ENCODE assay signal across 21 cellular contexts in genomic region chr18:75229437-75229836, GRCh38.
"Had no signal": no experiment of that assay in that cellular context is flagged by ENCODE, and none has a peak within 500 bp of the region (broad histone marks: within the 10 kb centered on the region; RNA-seq: fewer than 3 reads in every experiment).

No MANE protein-coding gene starts in this region.

- H3K4me3 ChIP-seq: colonic mucosa, heart right ventricle, thoracic aorta, upper lobe of left lung had no signal

- H3K27ac ChIP-seq: colonic mucosa, thoracic aorta, upper lobe of left lung had no signal

- H3K36me3 ChIP-seq: colonic mucosa, heart right ventricle, thoracic aorta, upper lobe of left lung had no signal

- H3K27me3 Mint-ChIP-seq: activated CD4-positive, alpha-beta T cell treated with anti-CD3 and anti-CD28 coated beads, Interleukin-2, amount 10 ng/mL, durations not matched to agents 24 days and 14 days; activated naive CD8-positive, alpha-beta T cell treated with anti-CD3 and anti-CD28 coated beads, Interleukin-2, amount 10 ng/mL, durations not matched to agents 7 days and 5 days; brain; stimulated activated naive CD8-positive, alpha-beta T cell treated with anti-CD3 and anti-CD28 coated beads, Interleukin-15, amount 100 ng/mL, for 72 hours had no signal

- ATAC-seq: esophagus mucosa; stimulated activated naive CD8-positive, alpha-beta T cell treated with anti-CD3 and anti-CD28 coated beads, Interleukin-15, amount 100 ng/mL, for 72 hours had no signal

- H3K27ac Mint-ChIP-seq: activated CD4-positive, alpha-beta T cell treated with anti-CD3 and anti-CD28 coated beads, Interleukin-2, amount 10 ng/mL, durations not matched to agents 24 days and 14 days; activated naive CD8-positive, alpha-beta T cell treated with anti-CD3 and anti-CD28 coated beads, Interleukin-2, amount 10 ng/mL, durations not matched to agents 7 days and 5 days; activated T-helper 1 cell treated with anti-CD3 and anti-CD28 coated beads, Interleukin-12 subunit alpha, Interleukin-12 subunit beta, Interleukin-2, Interleukin-4 antibody, amounts not matched to agents 30 ng/mL and 10 ng/mL and 1 ng/mL, durations not matched to agents 14 hours and 24 hours and 36 hours had no signal

- H3K9me3 Mint-ChIP-seq: activated CD4-positive, alpha-beta T cell treated with anti-CD3 and anti-CD28 coated beads, Interleukin-2, amount 10 ng/mL, durations not matched to agents 24 days and 14 days; activated naive CD8-positive, alpha-beta T cell treated with anti-CD3 and anti-CD28 coated beads, Interleukin-2, amount 10 ng/mL, durations not matched to agents 7 days and 5 days; activated T-helper 1 cell treated with anti-CD3 and anti-CD28 coated beads, Interleukin-12 subunit alpha, Interleukin-12 subunit beta, Interleukin-2, Interleukin-4 antibody, amounts not matched to agents 30 ng/mL and 10 ng/mL and 1 ng/mL, durations not matched to agents 14 hours and 24 hours and 36 hours; brain; stimulated activated naive CD8-positive, alpha-beta T cell treated with anti-CD3 and anti-CD28 coated beads, Interleukin-15, amount 100 ng/mL, for 72 hours had no signal

- H3K4me3 Mint-ChIP-seq: activated CD4-positive, alpha-beta T cell treated with anti-CD3 and anti-CD28 coated beads, Interleukin-2, amount 10 ng/mL, durations not matched to agents 24 days and 14 days; activated naive CD8-positive, alpha-beta T cell treated with anti-CD3 and anti-CD28 coated beads, Interleukin-2, amount 10 ng/mL, durations not matched to agents 7 days and 5 days; activated T-helper 1 cell treated with anti-CD3 and anti-CD28 coated beads, Interleukin-12 subunit alpha, Interleukin-12 subunit beta, Interleukin-2, Interleukin-4 antibody, amounts not matched to agents 30 ng/mL and 10 ng/mL and 1 ng/mL, durations not matched to agents 14 hours and 24 hours and 36 hours; brain had no signal

- H3K27me3 ChIP-seq: colonic mucosa, heart right ventricle, upper lobe of left lung had no signal

- H3K9me3 ChIP-seq: colonic mucosa, heart right ventricle, thoracic aorta, upper lobe of left lung had no signal

- DNase-seq: activated CD4-positive, alpha-beta T cell treated with anti-CD3 and anti-CD28 coated beads, Interleukin-2, amount 10 ng/mL, durations not matched to agents 24 days and 14 days; activated CD4-positive, CD25-positive, alpha-beta regulatory T cell; activated gamma-delta T cell treated with Interleukin-2 at 50 U/mL for 16 hours; activated naive CD8-positive, alpha-beta T cell treated with anti-CD3 and anti-CD28 coated beads, Interleukin-2, amount 10 ng/mL, durations not matched to agents 7 days and 5 days; anterior cingulate cortex; central memory CD4-positive, alpha-beta T cell; colonic mucosa; heart right ventricle; kidney glomerular epithelial cell; mesenchymal stem cell; occipital lobe; posterior cingulate gyrus; retina; stimulated activated CD4-positive, alpha-beta T cell treated with anti-CD3 and anti-CD28 coated beads, Interleukin-2, amount 100 ng/mL, for 24 hours; stimulated activated naive CD8-positive, alpha-beta T cell treated with anti-CD3 and anti-CD28 coated beads, Interleukin-15, amount 100 ng/mL, for 72 hours; T1000 had no signal
